In the genomic region with DNA sequence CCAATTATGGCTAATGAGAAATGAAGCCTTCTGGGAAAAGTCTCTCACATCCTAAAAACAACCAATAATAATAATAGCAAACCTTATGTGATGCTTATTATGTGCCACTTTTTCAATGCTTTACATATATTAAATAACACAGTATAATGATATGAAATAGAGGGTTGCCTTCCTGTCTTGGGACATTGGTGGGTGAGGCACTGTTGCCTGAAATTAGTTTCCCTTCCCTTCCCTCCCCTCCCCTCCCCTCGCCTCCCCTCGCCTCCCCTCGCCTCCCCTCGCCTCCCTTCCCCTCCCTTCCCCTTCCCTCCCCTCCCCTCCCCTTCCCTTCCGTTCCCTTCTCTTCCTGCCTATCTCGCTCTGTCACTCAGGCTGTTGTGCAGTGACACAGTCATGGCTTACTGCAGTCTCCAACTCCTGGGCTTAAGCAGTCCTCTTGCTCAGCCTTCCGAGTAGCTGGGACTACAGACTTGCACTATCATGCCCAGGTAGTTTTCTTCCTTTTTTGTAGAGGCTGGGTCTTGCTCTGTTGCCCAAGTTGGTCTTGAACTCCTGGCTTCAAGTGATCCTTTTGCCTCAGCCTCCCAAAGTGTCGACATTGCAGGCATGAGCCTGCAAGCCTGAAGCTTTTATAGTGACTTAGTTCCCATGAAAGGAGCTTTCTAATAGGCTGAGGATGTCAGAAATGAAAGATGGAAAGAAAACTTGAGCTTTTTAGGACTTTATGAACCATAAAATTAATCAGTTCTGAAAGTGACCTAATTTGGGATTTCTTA, we compare ENCODE assay signal across 29 cellular contexts.
"Had no signal": no experiment of that assay in that cellular context is flagged by ENCODE, and none has a peak within 500 bp of the region (broad histone marks: within the 10 kb centered on the region; RNA-seq: fewer than 3 reads in every experiment).

No MANE protein-coding gene starts in this region.

- FAIRE-seq: astrocyte, RCC 7860 had no signal

- ATAC-seq: activated CD4-positive, alpha-beta T cell treated with anti-CD3 and anti-CD28 coated beads for 36 hours; activated CD8-positive, alpha-beta T cell treated with anti-CD3 and anti-CD28 coated beads for 36 hours; activated naive CD4-positive, alpha-beta T cell treated with anti-CD3 and anti-CD28 coated beads, Interleukin-2, amount 50 U/mL, for 72 hours; activated naive CD8-positive, alpha-beta T cell treated with anti-CD3 and anti-CD28 coated beads, Interleukin-2, amount 50 U/mL, for 24 hours; PC-3; T-cell had no signal

- H3K9me3 Mint-ChIP-seq: activated CD8-positive, alpha-beta T cell treated with anti-CD3 and anti-CD28 coated beads for 36 hours; activated naive CD4-positive, alpha-beta T cell treated with anti-CD3 and anti-CD28 coated beads, Interleukin-2, amount 50 U/mL, for 72 hours; activated naive CD8-positive, alpha-beta T cell treated with anti-CD3 and anti-CD28 coated beads, Interleukin-2, amount 50 U/mL, for 24 hours; activated T-helper 1 cell treated with anti-CD3 and anti-CD28 coated beads, Interleukin-12 subunit alpha, Interleukin-12 subunit beta, Interleukin-2, Interleukin-4 antibody, amounts not matched to agents 30 ng/mL and 10 ng/mL and 1 ng/mL, durations not matched to agents 14 hours and 24 hours and 36 hours; central memory CD8-positive, alpha-beta T cell; T-cell had no signal

- DNase-seq: activated CD4-positive, alpha-beta T cell treated with anti-CD3 and anti-CD28 coated beads for 36 hours; activated CD4-positive, CD25-positive, alpha-beta regulatory T cell; activated CD8-positive, alpha-beta memory T cell treated with anti-CD3 and anti-CD28 coated beads, Interleukin-2, amount 50 U/mL, for 4 hours; activated CD8-positive, alpha-beta T cell treated with anti-CD3 and anti-CD28 coated beads for 36 hours; activated effector memory CD4-positive, alpha-beta T cell treated with anti-CD3 and anti-CD28 coated beads, Interleukin-2, amount 50 U/mL, for 16 hours; activated naive CD4-positive, alpha-beta T cell treated with Interleukin-2 at 50 U/mL for 16 hours; activated naive CD8-positive, alpha-beta T cell treated with anti-CD3 and anti-CD28 coated beads, Interleukin-2, amount 50 U/mL, for 24 hours; activated T-cell treated with anti-CD3 and anti-CD28 coated beads, Interleukin-2, amount 50 U/mL, for 1 hour; amniotic stem cell; Kasumi-1; KBM-7; NCI-H1105 treated with DMSO at 0.1 percent for 48 hours; NCI-H1436 treated with DMSO at 0.1 percent for 48 hours; NCI-H187; NCI-H510A treated with DMSO at 0.1 percent for 48 hours; NCI-H69; NK-92 treated with Interleukin-12 subunit alpha and Interleukin-12 subunit beta, amount 100 ng/mL, for 24 hours; PC-3; SHP77; T-cell; T-helper 2 cell; T1000 had no signal

- H3K27ac Mint-ChIP-seq: activated CD4-positive, alpha-beta T cell treated with anti-CD3 and anti-CD28 coated beads for 36 hours; activated CD8-positive, alpha-beta T cell treated with anti-CD3 and anti-CD28 coated beads for 36 hours; activated naive CD4-positive, alpha-beta T cell treated with anti-CD3 and anti-CD28 coated beads, Interleukin-2, amount 50 U/mL, for 72 hours; activated naive CD8-positive, alpha-beta T cell treated with anti-CD3 and anti-CD28 coated beads, Interleukin-2, amount 50 U/mL, for 24 hours; activated T-helper 1 cell treated with anti-CD3 and anti-CD28 coated beads, Interleukin-12 subunit alpha, Interleukin-12 subunit beta, Interleukin-2, Interleukin-4 antibody, amounts not matched to agents 30 ng/mL and 10 ng/mL and 1 ng/mL, durations not matched to agents 14 hours and 24 hours and 36 hours; brain; T-cell had no signal

- H3K4me1 Mint-ChIP-seq: brain had no signal

- H3K27ac ChIP-seq: VCaP had no signal

- H3K27me3 Mint-ChIP-seq: activated CD4-positive, alpha-beta T cell treated with anti-CD3 and anti-CD28 coated beads for 36 hours; activated CD8-positive, alpha-beta T cell treated with anti-CD3 and anti-CD28 coated beads for 36 hours; activated naive CD8-positive, alpha-beta T cell treated with anti-CD3 and anti-CD28 coated beads, Interleukin-2, amount 50 U/mL, for 24 hours; central memory CD8-positive, alpha-beta T cell; T-cell had no signal

- H3K4me3 Mint-ChIP-seq: activated CD4-positive, alpha-beta T cell treated with anti-CD3 and anti-CD28 coated beads for 36 hours; activated CD8-positive, alpha-beta T cell treated with anti-CD3 and anti-CD28 coated beads for 36 hours; activated naive CD8-positive, alpha-beta T cell treated with anti-CD3 and anti-CD28 coated beads, Interleukin-2, amount 50 U/mL, for 24 hours; activated T-helper 1 cell treated with anti-CD3 and anti-CD28 coated beads, Interleukin-12 subunit alpha, Interleukin-12 subunit beta, Interleukin-2, Interleukin-4 antibody, amounts not matched to agents 30 ng/mL and 10 ng/mL and 1 ng/mL, durations not matched to agents 14 hours and 24 hours and 36 hours; brain; central memory CD8-positive, alpha-beta T cell; T-cell had no signal
